Comparison of ENCODE assay signal across 13 cellular contexts in genomic region chr12:100868487-100868886, GRCh38.
DNase-seq lines count a peak whose midpoint lies in the region; ATAC-seq and TF ChIP-seq lines count a peak whose summit lies in the region.
"Had no signal": no experiment of that assay in that cellular context is flagged by ENCODE, and none has a peak within 500 bp of the region (broad histone marks: within the 10 kb centered on the region; RNA-seq: fewer than 3 reads in every experiment).

No MANE protein-coding gene starts in this region.

- WGBS in mesendoderm (ENCODE audit: extremely low coverage, insufficient coverage, low lambda C conversion rate): no CpG with 5 or more reads among the region's 1 CpG
- WGBS in heart right ventricle, 2 donors: 73 to 79% methylated on average over 1 of the region's 1 CpG

- H3K79me2 ChIP-seq in mesendoderm (ENCODE audit: control insufficient read depth, insufficient read depth, low read length): no peaks in the 10 kb centered on the region

- intact Hi-C loops in heart right ventricle (cut with DNase I): no loop called here

- H3K18ac ChIP-seq in mesendoderm (ENCODE audit: low read length): no peak overlapping the region

- no peak overlapping the region for H2BK15ac ChIP-seq in mesendoderm (replicated peaks; ENCODE audit: low read depth)

- no peak for ATAC-seq in heart right ventricle
- ATAC-seq: CD8-positive, alpha-beta T cell; K562 had no signal

- H2BK120ac ChIP-seq in mesendoderm (ENCODE audit: low read depth, low read length): no peak overlapping the region

- no peaks in the 10 kb centered on the region for H3K36me3 ChIP-seq in MG63
- no peaks in the 10 kb centered on the region for H3K36me3 ChIP-seq in mesendoderm (ENCODE audit: control insufficient read depth, insufficient read depth, low read length)
- no peaks in the 10 kb centered on the region for H3K36me3 ChIP-seq in heart right ventricle

- TF ChIP-seq CTCF in cardiac fibroblast (IDR thresholded peaks at IDR 0.05; ENCODE audit: low read depth, low read length) (no peak), heart right ventricle (IDR thresholded peaks at IDR 0.05) (no peak)

- H3K27me3 ChIP-seq in MG63: no peaks in the 10 kb centered on the region
- H3K27me3 ChIP-seq in mesendoderm (ENCODE audit: insufficient read depth, low read length, poor library complexity): no peaks in the 10 kb centered on the region
- no peaks in the 10 kb centered on the region for H3K27me3 ChIP-seq in heart right ventricle

- H2BK5ac ChIP-seq in mesendoderm (ENCODE audit: low read length): no peak overlapping the region

- H3K79me1 ChIP-seq in mesendoderm (ENCODE audit: low read length): no peaks in the 10 kb centered on the region

- no peak overlapping the region for H3K9ac ChIP-seq in mesendoderm (ENCODE audit: low read length)

- DNase-seq in ELR (ENCODE audit: low read depth) (peak; percentile 63), MG63 (peak; percentile 4), cardiac fibroblast (ENCODE audit: low read depth in 2 of 2) (peak; percentile 6 to 44), mesendoderm (peak; percentile 40), NCI-H1436 (lab: John Stamatoyannopoulos, UW) (no peak), NCI-H524 (lab: John Stamatoyannopoulos, UW) (no peak), NCI-H748 treated with DMSO at 0.1 percent for 48 hours (lab: John Stamatoyannopoulos, UW) (no peak), heart right ventricle (no peak)
- DNase-seq: activated naive CD4-positive, alpha-beta T cell treated with Interleukin-2 at 50 U/mL for 16 hours; CD8-positive, alpha-beta T cell; central memory CD4-positive, alpha-beta T cell; hypothalamus had no signal

- H4K8ac ChIP-seq in mesendoderm (ENCODE audit: low read depth, low read length): no peak overlapping the region

- H3K4ac ChIP-seq in mesendoderm (ENCODE audit: low read depth, low read length): no peak overlapping the region

- H3K4me2 ChIP-seq in mesendoderm (ENCODE audit: low read length): no peak overlapping the region

- no peaks in the 10 kb centered on the region for H3K4me1 ChIP-seq in mesendoderm (ENCODE audit: control insufficient read depth, low read depth, low read length)
- no peaks in the 10 kb centered on the region for H3K4me1 ChIP-seq in heart right ventricle

- H3K56ac ChIP-seq in mesendoderm (ENCODE audit: low read length): no peak overlapping the region

- no peak overlapping the region for H4K5ac ChIP-seq in mesendoderm (ENCODE audit: low read length)

- H3K4me3 ChIP-seq in MG63 (no peak overlapping the region), cardiac fibroblast (replicated peaks in 1 of 2; ENCODE audit: low read depth in 2 of 2, low read length in 2 of 2) (no peak overlapping the region), mesendoderm (ENCODE audit: low read length) (no peak overlapping the region), heart right ventricle (no peak overlapping the region)
- H3K4me3 ChIP-seq: K562 had no signal

- no peak overlapping the region for H3K23ac ChIP-seq in mesendoderm (ENCODE audit: low read length)

- no peak overlapping the region for H2AK5ac ChIP-seq in mesendoderm (ENCODE audit: low read length)

- H3K9me3 ChIP-seq in MG63 (no peaks in the 10 kb centered on the region), heart right ventricle (peaks cover 0 to 13% (median 0%) of the 10 kb centered on the region in 11 donors)

- H3K27ac ChIP-seq in mesendoderm (ENCODE audit: low read depth, low read length) (no peak overlapping the region), heart right ventricle (no peak overlapping the region)

Comparison
In these comparisons a context has a peak if more than half of its experiments do, and no peak if none do; other contexts are left out.
1. DNase-seq: peak in ELR (single experiment), MG63 (single experiment), cardiac fibroblast (2 of 2) and mesendoderm (single experiment); none in NCI-H1436 (single experiment), NCI-H524 (0 of 2), NCI-H748 treated with DMSO at 0.1 percent for 48 hours (single experiment) and heart right ventricle (0 of 2).